ENCODE assay signal across 16 cellular contexts in the genomic region with DNA sequence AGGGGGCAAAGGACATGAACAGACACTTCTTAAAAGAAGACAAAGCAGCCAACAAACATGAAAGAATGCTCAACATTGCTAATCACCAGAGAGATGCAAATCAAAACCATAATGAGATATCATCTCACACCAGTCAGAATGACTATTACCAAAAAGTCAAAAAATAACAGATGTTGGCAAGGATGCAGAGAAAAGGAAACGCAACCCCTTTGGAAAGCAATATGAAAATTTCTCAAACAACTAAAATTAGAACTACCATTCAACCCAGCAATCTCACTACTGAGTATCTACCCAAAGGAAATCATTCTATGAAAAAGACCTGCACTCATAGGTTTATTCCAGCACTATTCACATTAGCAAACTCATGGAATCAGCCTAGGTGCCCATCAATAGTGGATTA. TPM values are rescaled to one million over a fixed set of nuclear protein-coding genes. Genes with fewer than 3 reads are reported as not detected.
"Had no signal": no experiment of that assay in that cellular context is flagged by ENCODE, and none has a peak within 500 bp of the region (broad histone marks: within the 10 kb centered on the region; RNA-seq: fewer than 3 reads in every experiment).

No MANE protein-coding gene starts in this region.

- DNase-seq: activated CD4-positive, alpha-beta T cell treated with anti-CD3 and anti-CD28 coated beads for 1 hour; activated CD8-positive, alpha-beta memory T cell treated with anti-CD3 and anti-CD28 coated beads for 24 hours; activated naive CD4-positive, alpha-beta T cell treated with anti-CD3 and anti-CD28 coated beads, Interleukin-2, amount 10 ng/mL, durations not matched to agents 7 days and 5 days; caudate nucleus; cortex of kidney; effector memory CD4-positive, alpha-beta T cell; ovary; sigmoid colon; stimulated activated CD4-positive, alpha-beta T cell treated with anti-CD3 and anti-CD28 coated beads, Interleukin-2, amount 100 ng/mL, for 24 hours; stimulated activated naive CD4-positive, alpha-beta T cell treated with Interleukin-2 at 50 U/mL for 16 hours; T-helper 9 cell had no signal

- H3K27ac ChIP-seq: hepatocyte, neural progenitor cell, ovary, sigmoid colon had no signal

- H3K4me3 ChIP-seq: hepatocyte, neural progenitor cell, ovary, sigmoid colon had no signal

- H3K79me2 ChIP-seq: hepatocyte had no signal

- H3K9me3 ChIP-seq: ovary, sigmoid colon had no signal

- H3K4me1 Mint-ChIP-seq: activated naive CD4-positive, alpha-beta T cell treated with anti-CD3 and anti-CD28 coated beads, Interleukin-2, amount 10 ng/mL, durations not matched to agents 7 days and 5 days; neural progenitor cell had no signal

- H3K27ac Mint-ChIP-seq: activated naive CD4-positive, alpha-beta T cell treated with anti-CD3 and anti-CD28 coated beads, Interleukin-2, amount 10 ng/mL, durations not matched to agents 7 days and 5 days; neural progenitor cell; type B pancreatic cell had no signal

- H3K4me3 Mint-ChIP-seq: activated naive CD4-positive, alpha-beta T cell treated with anti-CD3 and anti-CD28 coated beads, Interleukin-2, amount 10 ng/mL, durations not matched to agents 7 days and 5 days; neural progenitor cell; type B pancreatic cell had no signal

- H2AFZ ChIP-seq: hepatocyte, neural progenitor cell had no signal

- H3K27me3 ChIP-seq: hepatocyte, neural progenitor cell, ovary, sigmoid colon had no signal

- H3K4me2 ChIP-seq: hepatocyte, neural progenitor cell had no signal

- H3K9me3 Mint-ChIP-seq: activated naive CD4-positive, alpha-beta T cell treated with anti-CD3 and anti-CD28 coated beads, Interleukin-2, amount 10 ng/mL, durations not matched to agents 7 days and 5 days; neural progenitor cell; type B pancreatic cell had no signal

- H3K4me1 ChIP-seq: neural progenitor cell had no signal

- H3K27me3 Mint-ChIP-seq: activated naive CD4-positive, alpha-beta T cell treated with anti-CD3 and anti-CD28 coated beads, Interleukin-2, amount 10 ng/mL, durations not matched to agents 7 days and 5 days; type B pancreatic cell had no signal

- H3K36me3 ChIP-seq: ovary had no signal

RNA-seq across cellular contexts. Expression of a gene that starts 53.2 kb away (rescaled TPM):
- total RNA-seq: hepatocyte, kidney epithelial cell, lower leg skin, ovary, sigmoid colon had no signal
